8 cellular contexts compared by ENCODE assay signal in the genomic region with DNA sequence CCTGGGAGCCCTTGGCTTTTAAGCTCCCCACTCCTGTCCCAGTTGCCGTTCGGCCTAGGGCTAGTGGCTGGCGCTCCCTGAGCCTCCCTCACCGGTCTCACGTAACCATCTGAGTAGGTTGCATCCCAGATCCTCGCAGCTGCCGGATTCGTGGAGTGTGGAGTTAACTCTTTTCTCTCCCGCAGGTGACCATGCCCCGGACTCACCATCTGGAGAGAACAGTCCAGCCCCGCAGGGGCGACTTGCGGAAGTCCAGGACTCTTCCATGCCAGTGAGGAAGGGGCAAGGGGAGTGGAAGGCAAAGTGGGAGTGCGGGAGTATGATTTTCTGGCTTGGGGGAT.
A peak's percentile ranks its signal among the peaks of the same experiment; 100 is the strongest.
DNase-seq lines count a peak whose midpoint lies in the region; ATAC-seq lines count a peak whose summit lies in the region.

No MANE protein-coding gene starts in this region.

- peak overlapping the region; percentile 96 for H3K4me3 ChIP-seq in iPS-18c (ENCODE audit: insufficient read depth, low read depth, low read length)

- peak overlapping the region; percentile 94 for H3K27ac Mint-ChIP-seq in activated naive CD8-positive, alpha-beta T cell treated with anti-CD3 and anti-CD28 coated beads, Interleukin-2, amount 50 U/mL, for 24 hours
- H3K27ac Mint-ChIP-seq in stimulated activated naive CD8-positive, alpha-beta T cell treated with anti-CD3 and anti-CD28 coated beads, Interleukin-15, amount 100 ng/mL, for 72 hours, result peak overlapping the region; percentile 13 to 96

- peaks cover 25% of the 10 kb centered on the region for H3K36me3 Mint-ChIP-seq in activated naive CD8-positive, alpha-beta T cell treated with anti-CD3 and anti-CD28 coated beads, Interleukin-2, amount 50 U/mL, for 24 hours (ENCODE audit: low read depth)

- H3K4me1 Mint-ChIP-seq in activated naive CD8-positive, alpha-beta T cell treated with anti-CD3 and anti-CD28 coated beads, Interleukin-2, amount 50 U/mL, for 24 hours, result peaks cover 33% of the 10 kb centered on the region
- peaks cover 54% of the 10 kb centered on the region for H3K4me1 Mint-ChIP-seq in stimulated activated naive CD8-positive, alpha-beta T cell treated with anti-CD3 and anti-CD28 coated beads, Interleukin-15, amount 100 ng/mL, for 72 hours

- no peaks in the 10 kb centered on the region for H3K27me3 Mint-ChIP-seq in activated naive CD8-positive, alpha-beta T cell treated with anti-CD3 and anti-CD28 coated beads, Interleukin-2, amount 50 U/mL, for 24 hours
- H3K27me3 Mint-ChIP-seq in stimulated activated naive CD8-positive, alpha-beta T cell treated with anti-CD3 and anti-CD28 coated beads, Interleukin-15, amount 100 ng/mL, for 72 hours, result no peaks in the 10 kb centered on the region

- no peak for ATAC-seq in activated naive CD8-positive, alpha-beta T cell treated with anti-CD3 and anti-CD28 coated beads, Interleukin-2, amount 50 U/mL, for 24 hours
- no peak for ATAC-seq in stimulated activated naive CD8-positive, alpha-beta T cell treated with anti-CD3 and anti-CD28 coated beads, Interleukin-15, amount 100 ng/mL, for 72 hours

- peak; percentile 76 for DNase-seq in DMS53 (lab: John Stamatoyannopoulos, UW)
- DNase-seq in DMS53 treated with DMSO at 0.1 percent for 48 hours (lab: John Stamatoyannopoulos, UW; ENCODE audit: unreplicated experiment), result no peak
- no peak for DNase-seq in activated naive CD8-positive, alpha-beta T cell treated with anti-CD3 and anti-CD28 coated beads, Interleukin-2, amount 50 U/mL, for 24 hours
- DNase-seq in stimulated activated naive CD8-positive, alpha-beta T cell treated with anti-CD3 and anti-CD28 coated beads, Interleukin-15, amount 100 ng/mL, for 72 hours, result no peak
- DNase-seq in DMS153 treated with DMSO at 0.1 percent for 48 hours (lab: John Stamatoyannopoulos, UW; ENCODE audit: unreplicated experiment), result no peak
- DNase-seq in NCI-H524 (lab: John Stamatoyannopoulos, UW), result no peak
- no peak for DNase-seq in Kasumi-1 (lab: John Stamatoyannopoulos, UW)

- no peaks in the 10 kb centered on the region for H3K9me3 Mint-ChIP-seq in activated naive CD8-positive, alpha-beta T cell treated with anti-CD3 and anti-CD28 coated beads, Interleukin-2, amount 50 U/mL, for 24 hours
- no peaks in the 10 kb centered on the region for H3K9me3 Mint-ChIP-seq in stimulated activated naive CD8-positive, alpha-beta T cell treated with anti-CD3 and anti-CD28 coated beads, Interleukin-15, amount 100 ng/mL, for 72 hours

- no peaks in the 10 kb centered on the region for H3K9me3 ChIP-seq in iPS-18c (ENCODE audit: control insufficient read depth, insufficient read depth, low read length)

- peak overlapping the region; percentile 95 for H3K4me3 Mint-ChIP-seq in activated naive CD8-positive, alpha-beta T cell treated with anti-CD3 and anti-CD28 coated beads, Interleukin-2, amount 50 U/mL, for 24 hours
- peak overlapping the region; percentile 92 to 94 for H3K4me3 Mint-ChIP-seq in stimulated activated naive CD8-positive, alpha-beta T cell treated with anti-CD3 and anti-CD28 coated beads, Interleukin-15, amount 100 ng/mL, for 72 hours
